In genomic region chr16:53754938-53755910, GRCh38 we compare ENCODE assay signal across 10 cellular contexts. TPM values are rescaled to one million over a fixed set of nuclear protein-coding genes. Genes with fewer than 3 reads are reported as not detected.
A peak's percentile ranks its signal among the peaks of the same experiment; 100 is the strongest.
DNase-seq lines count a peak whose midpoint lies in the region; ATAC-seq and TF ChIP-seq lines count a peak whose summit lies in the region.
"Had no signal": no experiment of that assay in that cellular context is flagged by ENCODE, and none has a peak within 500 bp of the region (broad histone marks: within the 10 kb centered on the region; RNA-seq: fewer than 3 reads in every experiment).

No MANE protein-coding gene starts in this region.

- DNase-seq in EL (peak; percentile 26), NCI-H2227 treated with DMSO at 0.1 percent for 48 hours (lab: John Stamatoyannopoulos, UW) (peak; percentile 68), cardiac fibroblast (ENCODE audit: low read depth in 2 of 2) (peak; percentile 69 to 75), type B pancreatic cell (ENCODE audit: extremely low spot score, unreplicated experiment) (no peak), NCI-H1694 treated with DMSO at 0.1 percent for 48 hours (lab: John Stamatoyannopoulos, UW) (no peak), inferior parietal cortex (ENCODE audit: extremely low spot score) (no peak)
- DNase-seq in stimulated activated naive CD8-positive, alpha-beta T cell treated with anti-CD3 and anti-CD28 coated beads, Interleukin-15, Interleukin-2, amounts not matched to agents 100 U/mL and 50 U/mL, for 24 hours = no peak
- DNase-seq: OCI-M1 had no signal

- H3K27ac Mint-ChIP-seq in nephron (peak overlapping the region; percentile 78 to 94 (median 90)), type B pancreatic cell (no peak overlapping the region)
- H3K27ac Mint-ChIP-seq: memory B cell had no signal

- no peak for TF ChIP-seq CTCF in cardiac fibroblast (IDR thresholded peaks at IDR 0.05; ENCODE audit: low read depth, low read length)
- no peak for TF ChIP-seq CTCF in nephron (IDR thresholded peaks at IDR 0.05; ENCODE audit: unreplicated experiment in 3 of 3)
- no peak for TF ChIP-seq CTCF in type B pancreatic cell (conservative IDR thresholded peaks at IDR 0.05)

- H3K9me3 Mint-ChIP-seq in nephron (no peaks in the 10 kb centered on the region), type B pancreatic cell (no peaks in the 10 kb centered on the region)

- H3K36me3 Mint-ChIP-seq in nephron (ENCODE audit: low read depth) = peaks cover 6% of the 10 kb centered on the region
- H3K36me3 Mint-ChIP-seq in type B pancreatic cell = peaks cover 3% of the 10 kb centered on the region

- no peak overlapping the region for H3K4me3 ChIP-seq in cardiac fibroblast (replicated peaks in 1 of 2; ENCODE audit: low read depth in 2 of 2, low read length in 2 of 2)

- H3K4me3 Mint-ChIP-seq in nephron (peak overlapping the region in 2 of 3 experiments; percentile 21 to 28), type B pancreatic cell (no peak overlapping the region)
- H3K4me3 Mint-ChIP-seq: memory B cell had no signal

- no peak for ATAC-seq in stimulated activated naive CD8-positive, alpha-beta T cell treated with anti-CD3 and anti-CD28 coated beads, Interleukin-15, Interleukin-2, amounts not matched to agents 100 U/mL and 50 U/mL, for 24 hours

- peaks cover 39% of the 10 kb centered on the region for H3K4me1 Mint-ChIP-seq in nephron
- H3K4me1 Mint-ChIP-seq in type B pancreatic cell (ENCODE audit: unreplicated experiment) = peaks cover 42% of the 10 kb centered on the region

- no peaks in the 10 kb centered on the region for H3K27me3 Mint-ChIP-seq in nephron (ENCODE audit: low read depth)
- H3K27me3 Mint-ChIP-seq in type B pancreatic cell = no peaks in the 10 kb centered on the region
- H3K27me3 Mint-ChIP-seq: memory B cell had no signal

RNA-seq across cellular contexts. Expression of gene FTO, which starts 51.3 kb away (rescaled TPM):
- total RNA-seq in type B pancreatic cell (ENCODE audit: low replicate concordance) = 47.1 and 85.1 TPM in 2 replicates

RNA-seq across cellular contexts. Expression of gene RPGRIP1L, which starts 51.6 kb away (rescaled TPM):
- total RNA-seq in type B pancreatic cell (ENCODE audit: low replicate concordance) = 12.0 and 21.4 TPM in 2 replicates

Comparison
In these comparisons a context has a peak if more than half of its experiments do, and no peak if none do; other contexts are left out.
1. DNase-seq: peak in EL (single experiment), NCI-H2227 treated with DMSO at 0.1 percent for 48 hours (single experiment) and cardiac fibroblast (2 of 2); none in type B pancreatic cell (single experiment), NCI-H1694 treated with DMSO at 0.1 percent for 48 hours (single experiment), stimulated activated naive CD8-positive, alpha-beta T cell treated with anti-CD3 and anti-CD28 coated beads, Interleukin-15, Interleukin-2, amounts not matched to agents 100 U/mL and 50 U/mL, for 24 hours (single experiment) and inferior parietal cortex (single experiment).